In genomic region chr20:46689082-46689753, GRCh38 we compare ENCODE assay signal across 8 cellular contexts. TPM values are rescaled to one million over a fixed set of nuclear protein-coding genes. Genes with fewer than 3 reads are reported as not detected.
DNase-seq lines count a peak whose midpoint lies in the region; ATAC-seq and TF ChIP-seq lines count a peak whose summit lies in the region.

TP53RK (minus strand) TSS chr20:46689444; CDS start chr20:46689414, 30 bp downstream.

- DNase-seq in H7 (peak; percentile 90), M059J (ENCODE audit: low read depth) (peak; percentile 100), SHP77 (lab: John Stamatoyannopoulos, UW) (peak; percentile 82 to 89), fibroblast of the aortic adventitia (ENCODE audit: low read depth) (peak; percentile 100), nephron progenitor cell (peak; percentile 99)
- peak; percentile 93 for DNase-seq in activated effector memory CD4-positive, alpha-beta T cell treated with Interleukin-2 at 50 U/mL for 16 hours
- peak; percentile 95 to 97 for DNase-seq in stimulated activated naive CD8-positive, alpha-beta T cell treated with anti-CD3 and anti-CD28 coated beads, Interleukin-15, amount 100 ng/mL, for 72 hours

- peaks cover 19% of the 10 kb centered on the region for H3K9me3 Mint-ChIP-seq in nephron progenitor cell
- no peaks in the 10 kb centered on the region for H3K9me3 Mint-ChIP-seq in stimulated activated naive CD8-positive, alpha-beta T cell treated with anti-CD3 and anti-CD28 coated beads, Interleukin-15, amount 100 ng/mL, for 72 hours

- H3K27ac Mint-ChIP-seq in nephron progenitor cell = peak within 1 kb of the TSS; percentile 96
- peak within 1 kb of the TSS; percentile 95 to 98 for H3K27ac Mint-ChIP-seq in stimulated activated naive CD8-positive, alpha-beta T cell treated with anti-CD3 and anti-CD28 coated beads, Interleukin-15, amount 100 ng/mL, for 72 hours

- H3K4me1 Mint-ChIP-seq in nephron progenitor cell = peaks cover 30% of the 10 kb centered on the region
- H3K4me1 Mint-ChIP-seq in stimulated activated naive CD8-positive, alpha-beta T cell treated with anti-CD3 and anti-CD28 coated beads, Interleukin-15, amount 100 ng/mL, for 72 hours = peaks cover 42% of the 10 kb centered on the region

- no peaks in the 10 kb centered on the region for H3K27me3 ChIP-seq in H7 (ENCODE audit: control insufficient read depth, insufficient read depth, low read length)

- H3K9ac ChIP-seq in ES-I3 (ENCODE audit: low read depth, low read length) = peak within 1 kb of the TSS; percentile 87

- TF ChIP-seq CTCF in fibroblast of the aortic adventitia (IDR thresholded peaks at IDR 0.05; ENCODE audit: insufficient read depth, low read length) (peak; percentile 47), nephron progenitor cell (IDR thresholded peaks at IDR 0.05) (peak; percentile 20)

- peak within 1 kb of the TSS; percentile 94 for H3K4me3 Mint-ChIP-seq in nephron progenitor cell
- H3K4me3 Mint-ChIP-seq in stimulated activated naive CD8-positive, alpha-beta T cell treated with anti-CD3 and anti-CD28 coated beads, Interleukin-15, amount 100 ng/mL, for 72 hours = peak within 1 kb of the TSS; percentile 88 to 90

- H3K4me3 ChIP-seq in H7 (ENCODE audit: insufficient read depth, low read depth, low read length) (peak within 1 kb of the TSS; percentile 94), fibroblast of the aortic adventitia (ENCODE audit: low read depth, low read length) (peak within 1 kb of the TSS; percentile 73)

- peaks cover 3% of the 10 kb centered on the region for H3K27me3 Mint-ChIP-seq in nephron progenitor cell (ENCODE audit: low read depth, poor library complexity)
- H3K27me3 Mint-ChIP-seq in stimulated activated naive CD8-positive, alpha-beta T cell treated with anti-CD3 and anti-CD28 coated beads, Interleukin-15, amount 100 ng/mL, for 72 hours = no peaks in the 10 kb centered on the region

- no peaks in the 10 kb centered on the region; the same call in none of the 2 replicates for H3K4me1 ChIP-seq in ES-I3 (ENCODE audit: insufficient read depth, low read length)

- peaks cover 26% of the 10 kb centered on the region for H3K36me3 Mint-ChIP-seq in nephron progenitor cell (ENCODE audit: low read depth)

- H3K36me3 ChIP-seq in ES-I3 (ENCODE audit: insufficient read depth, low read length) (peaks cover 9% of the 10 kb centered on the region), H7 (replicated peaks; ENCODE audit: control insufficient read depth, insufficient read depth, low read length) (peaks cover 9% of the 10 kb centered on the region)

- no peaks in the 10 kb centered on the region for H3K9me3 ChIP-seq in ES-I3 (ENCODE audit: control insufficient read depth, insufficient read depth, low read length)

- peak; percentile 97 for ATAC-seq in stimulated activated naive CD8-positive, alpha-beta T cell treated with anti-CD3 and anti-CD28 coated beads, Interleukin-15, amount 100 ng/mL, for 72 hours

RNA-seq across cellular contexts. Expression of gene TP53RK, which starts in this region (rescaled TPM):
- total RNA-seq in H7 (2014; rRNA removed; shearing (Covaris generic)) = 19.2 and 20.0 TPM in 2 replicates
- 24.7 and 28.0 TPM in 2 replicates for total RNA-seq in M059J (2014; rRNA removed; shearing (Covaris generic))
- total RNA-seq in fibroblast of the aortic adventitia (ENCODE audit: low replicate concordance) = 12.4 and 17.4 TPM in 2 replicates

Comparison
In these comparisons a context has a peak if more than half of its experiments do, and no peak if none do; other contexts are left out.
1. Peak in every context shown above with its lines: DNase-seq, ATAC-seq and H3K4me3 ChIP-seq.